ENCODE assay signal across 10 cellular contexts in genomic region chr1:92975551-92976232, GRCh38. TPM values are rescaled to one million over a fixed set of nuclear protein-coding genes. Genes with fewer than 3 reads are reported as not detected.
DNase-seq lines count a peak whose midpoint lies in the region; ATAC-seq and TF ChIP-seq lines count a peak whose summit lies in the region.
"Had no signal": no experiment of that assay in that cellular context is flagged by ENCODE, and none has a peak within 500 bp of the region (broad histone marks: within the 10 kb centered on the region; RNA-seq: fewer than 3 reads in every experiment).

No MANE protein-coding gene starts in this region.

- no peak for TF ChIP-seq CTCF in OCI-LY1 (IDR thresholded peaks at IDR 0.05; ENCODE audit: low read length)

- peak overlapping the region; percentile 64 for H3K9ac ChIP-seq in OCI-LY1 (ENCODE audit: low read length)

- no peak overlapping the region for H2AFZ ChIP-seq in OCI-LY1 (ENCODE audit: low read length)

- no peaks in the 10 kb centered on the region for H3K9me3 ChIP-seq in OCI-LY1 (ENCODE audit: low read length)

- H3K36me3 ChIP-seq in OCI-LY1 (ENCODE audit: insufficient read depth, low read length): no peaks in the 10 kb centered on the region

- H3K27ac ChIP-seq in OCI-LY1 (ENCODE audit: low read depth, low read length, poor library complexity, severe bottlenecking): peak overlapping the region; percentile 99

- peak overlapping the region; percentile 37 for H3K4me3 ChIP-seq in OCI-LY1 (ENCODE audit: low read depth, low read length, poor library complexity, severe bottlenecking)

- peaks cover 94% of the 10 kb centered on the region for H3K4me1 ChIP-seq in OCI-LY1 (ENCODE audit: insufficient read depth, low read length, severe bottlenecking)

- no peaks in the 10 kb centered on the region for H3K79me2 ChIP-seq in OCI-LY1 (ENCODE audit: insufficient read depth, low read length)

- peak; percentile 71 for ATAC-seq in HG02852 (IDR thresholded peaks at IDR 0.05; ENCODE audit: unreplicated experiment)
- ATAC-seq in stimulated activated memory B cell treated with anti-CD40 and anti-IgM and Interleukin-4, amounts not matched to agents 10 μg/mL and 1 μg/mL and 100 μg/mL, for 72 hours: peak; percentile 88

- H3K27me3 Mint-ChIP-seq in activated naive CD4-positive, alpha-beta T cell treated with anti-CD3 and anti-CD28 coated beads, Interleukin-2, amount 10 ng/mL, durations not matched to agents 7 days and 5 days: no peaks in the 10 kb centered on the region
- no peaks in the 10 kb centered on the region for H3K27me3 Mint-ChIP-seq in stimulated activated memory B cell treated with anti-CD40 and anti-IgM and Interleukin-4, amounts not matched to agents 10 μg/mL and 1 μg/mL and 100 μg/mL, for 72 hours
- H3K27me3 Mint-ChIP-seq: central memory CD8-positive, alpha-beta T cell had no signal

- peaks cover 28% of the 10 kb centered on the region for H3F3A ChIP-seq in OCI-LY1 (ENCODE audit: insufficient read depth, low read length)

- no peaks in the 10 kb centered on the region for H3K9me3 Mint-ChIP-seq in activated naive CD4-positive, alpha-beta T cell treated with anti-CD3 and anti-CD28 coated beads, Interleukin-2, amount 10 ng/mL, durations not matched to agents 7 days and 5 days
- no peaks in the 10 kb centered on the region for H3K9me3 Mint-ChIP-seq in stimulated activated memory B cell treated with anti-CD40 and anti-IgM and Interleukin-4, amounts not matched to agents 10 μg/mL and 1 μg/mL and 100 μg/mL, for 72 hours
- H3K9me3 Mint-ChIP-seq: central memory CD8-positive, alpha-beta T cell had no signal

- CTCF ChIA-PET in activated naive CD4-positive, alpha-beta T cell treated with anti-CD3 and anti-CD28 coated beads, Interleukin-2, amount 10 ng/mL, durations not matched to agents 7 days and 5 days (lab: Charles Lee): interaction anchor here (1.2 to 19.8 kb wide), 4 partner anchors 14 to 19 kb away, joined by 4 to 375 read pairs (median 6); no protein-coding TSS in a partner anchor

- peaks cover 73% of the 10 kb centered on the region for H3K4me1 Mint-ChIP-seq in activated naive CD4-positive, alpha-beta T cell treated with anti-CD3 and anti-CD28 coated beads, Interleukin-2, amount 10 ng/mL, durations not matched to agents 7 days and 5 days
- H3K4me1 Mint-ChIP-seq in stimulated activated memory B cell treated with anti-CD40 and anti-IgM and Interleukin-4, amounts not matched to agents 10 μg/mL and 1 μg/mL and 100 μg/mL, for 72 hours: peaks cover 86% of the 10 kb centered on the region

- peak overlapping the region; percentile 52 for H3K4me2 ChIP-seq in OCI-LY1 (ENCODE audit: low read length)

- DNase-seq in activated naive CD4-positive, alpha-beta T cell treated with anti-CD3 and anti-CD28 coated beads, Interleukin-2, amount 10 ng/mL, durations not matched to agents 7 days and 5 days: no peak
- no peak for DNase-seq in activated naive CD4-positive, alpha-beta T cell treated with Interleukin-2 at 50 U/mL for 16 hours
- DNase-seq in T1000 (lab: John Stamatoyannopoulos, UW): no peak
- no peak for DNase-seq in G401 (ENCODE audit: low spot score)
- DNase-seq in activated CD4-positive, CD25-positive, alpha-beta regulatory T cell treated with anti-CD3 and anti-CD28 coated beads, Interleukin-2, amount 50 U/mL, for 72 hours: no peak
- DNase-seq: mammary epithelial cell had no signal

- no peaks in the 10 kb centered on the region for H3K27me3 ChIP-seq in OCI-LY1 (ENCODE audit: insufficient read depth, low read length)

- peak overlapping the region; percentile 73 for H3K27ac Mint-ChIP-seq in activated naive CD4-positive, alpha-beta T cell treated with anti-CD3 and anti-CD28 coated beads, Interleukin-2, amount 10 ng/mL, durations not matched to agents 7 days and 5 days
- peak overlapping the region; percentile 94 for H3K27ac Mint-ChIP-seq in stimulated activated memory B cell treated with anti-CD40 and anti-IgM and Interleukin-4, amounts not matched to agents 10 μg/mL and 1 μg/mL and 100 μg/mL, for 72 hours

- no peak overlapping the region for H3K4me3 Mint-ChIP-seq in activated naive CD4-positive, alpha-beta T cell treated with anti-CD3 and anti-CD28 coated beads, Interleukin-2, amount 10 ng/mL, durations not matched to agents 7 days and 5 days
- peak overlapping the region; percentile 53 for H3K4me3 Mint-ChIP-seq in stimulated activated memory B cell treated with anti-CD40 and anti-IgM and Interleukin-4, amounts not matched to agents 10 μg/mL and 1 μg/mL and 100 μg/mL, for 72 hours
- H3K4me3 Mint-ChIP-seq: central memory CD8-positive, alpha-beta T cell had no signal

- H4K20me1 ChIP-seq in OCI-LY1 (ENCODE audit: insufficient read depth, low read length): no peaks in the 10 kb centered on the region

- peaks cover 4% of the 10 kb centered on the region for H3K36me3 Mint-ChIP-seq in activated naive CD4-positive, alpha-beta T cell treated with anti-CD3 and anti-CD28 coated beads, Interleukin-2, amount 10 ng/mL, durations not matched to agents 7 days and 5 days
- H3K36me3 Mint-ChIP-seq in stimulated activated memory B cell treated with anti-CD40 and anti-IgM and Interleukin-4, amounts not matched to agents 10 μg/mL and 1 μg/mL and 100 μg/mL, for 72 hours: no peaks in the 10 kb centered on the region

- in situ Hi-C loops in G401 (cut with HindIII; ENCODE audit: low sequenced_read_pairs): no loop called here

- no peaks in the 10 kb centered on the region for H3K9me2 ChIP-seq in OCI-LY1 (ENCODE audit: low read depth, low read length)

RNA-seq across cellular contexts. Expression of gene DIPK1A, which starts 14.4 kb away (rescaled TPM):
- total RNA-seq in G401 (2014; rRNA removed; shearing (Covaris generic)): 3.2 and 4.2 TPM in 2 replicates
